In the genomic region with DNA sequence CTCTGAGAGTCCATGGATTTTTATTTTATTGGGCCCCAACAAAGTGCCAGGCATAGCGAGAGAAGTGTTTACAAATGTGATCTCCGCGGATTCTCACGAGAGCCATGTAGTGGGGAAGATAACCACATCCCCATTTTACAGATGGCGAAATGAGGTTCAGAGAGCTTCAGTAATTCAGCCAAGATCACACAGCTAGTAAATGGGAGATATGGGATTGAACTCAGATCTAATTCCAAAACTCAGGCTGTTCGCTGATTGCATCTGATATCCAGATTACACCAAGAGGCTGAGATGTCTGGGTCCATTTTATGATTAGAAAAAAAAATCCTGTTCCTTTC, we compare ENCODE assay signal across 8 cellular contexts. TPM values are rescaled to one million over a fixed set of nuclear protein-coding genes. Genes with fewer than 3 reads are reported as not detected.
A peak's percentile ranks its signal among the peaks of the same experiment; 100 is the strongest.
DNase-seq lines count a peak whose midpoint lies in the region; ATAC-seq, FAIRE-seq and TF ChIP-seq lines count a peak whose summit lies in the region.

No MANE protein-coding gene starts in this region.

- ATAC-seq in lower lobe of right lung (peak in 1 of 2 donors; percentile 2), aorta (ENCODE audit: low FRiP score) (peak; percentile 2), GM19452 (IDR thresholded peaks at IDR 0.05; ENCODE audit: unreplicated experiment) (no peak), GM21723 (IDR thresholded peaks at IDR 0.05; ENCODE audit: unreplicated experiment) (no peak)

- H4K20me1 ChIP-seq in astrocyte (ENCODE audit: insufficient read depth, low read length), result peaks cover 17% of the 10 kb centered on the region

- WGBS in aorta, 2 donors, result 11 to 13% methylated on average over 6 of the region's 6 CpGs

- no peaks in the 10 kb centered on the region for H3K27me3 Mint-ChIP-seq in astrocyte (ENCODE audit: low read depth, unreplicated experiment)

- peak overlapping the region; percentile 41 for H3K27ac Mint-ChIP-seq in astrocyte (ENCODE audit: unreplicated experiment)

- no peaks in the 10 kb centered on the region for H3K36me3 Mint-ChIP-seq in astrocyte (ENCODE audit: low read depth, unreplicated experiment)

- peak overlapping the region; percentile 78 for H3K4me3 ChIP-seq in BE2C (ENCODE audit: low read depth, low read length)
- H3K4me3 ChIP-seq in HUES48 (ENCODE audit: low read depth, low read length), result peak overlapping the region; percentile 77
- H3K4me3 ChIP-seq in astrocyte (ENCODE audit: insufficient read depth, low read depth, low read length), result peak overlapping the region; percentile 97
- H3K4me3 ChIP-seq in lower lobe of right lung, result peak overlapping the region; percentile 93
- peak overlapping the region; percentile 56 to 91 for H3K4me3 ChIP-seq in aorta (ENCODE audit: low read length in 2 of 2)

- no peaks in the 10 kb centered on the region for H3K9me3 Mint-ChIP-seq in astrocyte (ENCODE audit: unreplicated experiment)

- DNase-seq in BE2C (no peak), astrocyte (ENCODE audit: low read depth) (no peak), lower lobe of right lung (no peak), aorta (no peak), DMS53 (lab: John Stamatoyannopoulos, UW) (no peak)

- FAIRE-seq in astrocyte (lab: Jason Lieb, UNC), result peak; percentile 65

- peaks cover 53% of the 10 kb centered on the region for H3K79me2 ChIP-seq in astrocyte (ENCODE audit: insufficient read depth, low read length)

- H2AFZ ChIP-seq in astrocyte (ENCODE audit: low read depth, low read length), result peak overlapping the region; percentile 81

- intact Hi-C loops in lower lobe of right lung (cut with DNase I) (no loop called here), aorta (cut with DNase I) (loop anchor here (2.0 to 5.0 kb wide), 4 partner anchors 49 to 155 kb away; no protein-coding TSS in a partner anchor)

- peak overlapping the region; percentile 98 for H3K4me3 Mint-ChIP-seq in astrocyte (ENCODE audit: unreplicated experiment)

- H3K27me3 ChIP-seq in BE2C (peaks cover 7% of the 10 kb centered on the region), HUES48 (ENCODE audit: control insufficient read depth, insufficient read depth, low read length) (peaks cover 32% of the 10 kb centered on the region), astrocyte (ENCODE audit: insufficient read depth, low read length) (no peaks in the 10 kb centered on the region), lower lobe of right lung (ENCODE audit: low read depth) (no peaks in the 10 kb centered on the region), aorta (ENCODE audit: control insufficient read depth in 1 of 2, insufficient read depth in 2 of 2, low read length in 1 of 2) (no peaks in the 10 kb centered on the region)

- H3K4me2 ChIP-seq in astrocyte (ENCODE audit: low read length), result peak overlapping the region; percentile 96

- peaks cover 23% of the 10 kb centered on the region for H3K4me1 Mint-ChIP-seq in astrocyte (ENCODE audit: low read depth, unreplicated experiment)

- H3K9ac ChIP-seq in HUES48 (ENCODE audit: low read depth, low read length), result no peak overlapping the region
- H3K9ac ChIP-seq in astrocyte (ENCODE audit: low read length), result peak overlapping the region; percentile 87

- H3K36me3 ChIP-seq in BE2C, result no peaks in the 10 kb centered on the region
- H3K36me3 ChIP-seq in HUES48 (ENCODE audit: control insufficient read depth, insufficient read depth, low read length), result no peaks in the 10 kb centered on the region
- no peaks in the 10 kb centered on the region for H3K36me3 ChIP-seq in astrocyte (ENCODE audit: insufficient read depth, low read length)
- H3K36me3 ChIP-seq in lower lobe of right lung, result no peaks in the 10 kb centered on the region
- no peaks in the 10 kb centered on the region for H3K36me3 ChIP-seq in aorta (ENCODE audit: control insufficient read depth in 1 of 2, insufficient read depth in 2 of 2, low read length in 1 of 2)

- H3K4me1 ChIP-seq in BE2C (no peaks in the 10 kb centered on the region), HUES48 (ENCODE audit: control insufficient read depth, insufficient read depth, low read length) (peaks cover 32% of the 10 kb centered on the region), astrocyte (ENCODE audit: insufficient read depth, low read length) (peaks cover 19% of the 10 kb centered on the region), lower lobe of right lung (peaks cover 72% of the 10 kb centered on the region), aorta (ENCODE audit: control insufficient read depth in 1 of 2, insufficient read depth in 2 of 2, low read length in 2 of 2) (peaks cover 3 to 6% of the 10 kb centered on the region in 2 donors)

- H3K27ac ChIP-seq in HUES48 (ENCODE audit: low read depth, low read length) (no peak overlapping the region), astrocyte (ENCODE audit: low read depth, low read length) (peak overlapping the region; percentile 55), lower lobe of right lung (peak overlapping the region; percentile 98), aorta (ENCODE audit: low read depth in 1 of 2, low read length in 2 of 2) (peak overlapping the region; percentile 31 to 49)

- H3K9me3 ChIP-seq in BE2C, result no peaks in the 10 kb centered on the region
- H3K9me3 ChIP-seq in HUES48 (ENCODE audit: control insufficient read depth, insufficient read depth, low read length), result no peaks in the 10 kb centered on the region
- no peaks in the 10 kb centered on the region for H3K9me3 ChIP-seq in astrocyte (ENCODE audit: insufficient read depth, low read depth, low read length)
- no peaks in the 10 kb centered on the region for H3K9me3 ChIP-seq in lower lobe of right lung
- H3K9me3 ChIP-seq in aorta (ENCODE audit: control insufficient read depth, low read length), result no peaks in the 10 kb centered on the region

- TF ChIP-seq CTCF in BE2C (IDR thresholded peaks at IDR 0.05; ENCODE audit: low read depth, low read length) (no peak), astrocyte (IDR thresholded peaks at IDR 0.05; ENCODE audit: insufficient read depth, low read depth, low read length) (no peak), lower lobe of right lung (IDR thresholded peaks at IDR 0.05) (no peak)

RNA-seq across cellular contexts. Expression of gene FAS, which starts 1.3 kb away (rescaled TPM):
- 2.9 TPM for polyA plus RNA-seq in BE2C (2012; ENCODE audit: insufficient read depth, insufficient read length, low read depth)
- total RNA-seq in astrocyte (32.3 and 32.6 TPM in 2 replicates), lower lobe of right lung (35.7 TPM), aorta (10 to 100 TPM; 27.4 to 28.5 TPM)
- 10 to 100 TPM in 1 of 2 donors, 1 to 10 TPM in 1; 9.5 to 28.5 TPM for polyA plus RNA-seq in aorta

RNA-seq across cellular contexts. Expression of gene ACTA2, which starts 39.3 kb away (rescaled TPM):
- 14.3 TPM for polyA plus RNA-seq in BE2C (2012; ENCODE audit: insufficient read depth, insufficient read length, low read depth)
- total RNA-seq in astrocyte (320 and 345 TPM in 2 replicates), lower lobe of right lung (204 TPM), aorta (1,000 to 10,000 TPM; 3,684 to 9,611 TPM)
- polyA plus RNA-seq in aorta, result 1,000 to 10,000 TPM; 3,163 to 4,826 TPM

Comparison
In these comparisons a context has a peak if more than half of its experiments do, and no peak if none do; other contexts are left out.
1. RNA of gene ACTA2, which starts 39.3 kb away (total RNA-seq): 3,684 to 9,611 TPM in aorta; 320 to 345 TPM in astrocyte and 204 TPM in lower lobe of right lung (single experiment); every median in the first group is over 10 times any median in the second.
2. Peak in every context shown above with its lines, with median percentiles within 50 percentile points of each other: H3K4me3 ChIP-seq.